In the genomic region with DNA sequence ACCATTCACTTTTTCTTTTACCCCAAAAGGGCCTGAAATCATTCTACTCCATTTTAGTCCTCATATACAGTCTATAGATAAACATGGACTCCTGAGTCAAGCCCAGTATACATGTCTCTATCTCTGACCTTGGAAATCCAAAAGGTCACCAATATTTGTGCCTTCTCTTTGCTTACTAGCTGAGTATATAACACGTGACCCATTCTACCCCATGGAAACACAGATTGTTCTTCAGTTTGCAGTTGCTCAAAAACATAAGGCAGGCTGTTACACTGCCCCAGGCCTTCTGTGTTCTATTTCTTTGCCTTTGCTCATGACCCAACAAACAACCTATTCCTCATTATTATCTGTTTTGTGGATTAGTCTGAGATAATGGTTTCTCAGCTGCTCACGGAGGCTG, we compare ENCODE assay signal across 1 cellular context.
TF ChIP-seq lines count a peak whose summit lies in the region.

No MANE protein-coding gene starts in this region.

TF ChIP-seq in K562, 482 proteins besides CTCF, POLR2A, EP300 and RAD21:
- TF ChIP-seq RAD51 (IDR thresholded peaks at IDR 0.05; ENCODE audit: borderline replicate concordance, low read depth) (0 out of 2 replicates have a peak, but pooled peaks have one; percentile 30), ZC3H4 (CRISPR knock-in tag; IDR thresholded peaks at IDR 0.05; ENCODE audit: borderline replicate concordance) (no peak), ESRRA (IDR thresholded peaks at IDR 0.05; ENCODE audit: borderline replicate concordance, low read depth) (peak; percentile 32; the same call in 1 of the 2 replicates)
- TF ChIP-seq, protein P1, sequence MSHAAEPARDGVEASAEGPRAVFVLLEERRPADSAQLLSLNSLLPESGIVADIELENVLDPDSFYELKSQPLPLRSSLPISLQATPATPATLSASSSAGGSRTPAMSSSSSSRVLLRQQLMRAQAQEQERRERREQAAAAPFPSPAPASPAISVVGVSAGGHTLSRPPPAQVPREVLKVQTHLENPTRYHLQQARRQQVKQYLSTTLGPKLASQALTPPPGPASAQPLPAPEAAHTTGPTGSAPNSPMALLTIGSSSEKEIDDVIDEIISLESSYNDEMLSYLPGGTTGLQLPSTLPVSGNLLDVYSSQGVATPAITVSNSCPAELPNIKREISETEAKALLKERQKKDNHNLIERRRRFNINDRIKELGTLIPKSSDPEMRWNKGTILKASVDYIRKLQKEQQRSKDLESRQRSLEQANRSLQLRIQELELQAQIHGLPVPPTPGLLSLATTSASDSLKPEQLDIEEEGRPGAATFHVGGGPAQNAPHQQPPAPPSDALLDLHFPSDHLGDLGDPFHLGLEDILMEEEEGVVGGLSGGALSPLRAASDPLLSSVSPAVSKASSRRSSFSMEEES (CRISPR knock-in tag; IDR thresholded peaks at IDR 0.05) = peak; percentile 59
- TF ChIP-seq, protein P2, sequence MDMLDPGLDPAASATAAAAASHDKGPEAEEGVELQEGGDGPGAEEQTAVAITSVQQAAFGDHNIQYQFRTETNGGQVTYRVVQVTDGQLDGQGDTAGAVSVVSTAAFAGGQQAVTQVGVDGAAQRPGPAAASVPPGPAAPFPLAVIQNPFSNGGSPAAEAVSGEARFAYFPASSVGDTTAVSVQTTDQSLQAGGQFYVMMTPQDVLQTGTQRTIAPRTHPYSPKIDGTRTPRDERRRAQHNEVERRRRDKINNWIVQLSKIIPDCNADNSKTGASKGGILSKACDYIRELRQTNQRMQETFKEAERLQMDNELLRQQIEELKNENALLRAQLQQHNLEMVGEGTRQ (CRISPR knock-in tag; IDR thresholded peaks at IDR 0.05) = 0 out of 2 replicates have a peak, but pooled peaks have one; percentile 17
